In the genomic region with DNA sequence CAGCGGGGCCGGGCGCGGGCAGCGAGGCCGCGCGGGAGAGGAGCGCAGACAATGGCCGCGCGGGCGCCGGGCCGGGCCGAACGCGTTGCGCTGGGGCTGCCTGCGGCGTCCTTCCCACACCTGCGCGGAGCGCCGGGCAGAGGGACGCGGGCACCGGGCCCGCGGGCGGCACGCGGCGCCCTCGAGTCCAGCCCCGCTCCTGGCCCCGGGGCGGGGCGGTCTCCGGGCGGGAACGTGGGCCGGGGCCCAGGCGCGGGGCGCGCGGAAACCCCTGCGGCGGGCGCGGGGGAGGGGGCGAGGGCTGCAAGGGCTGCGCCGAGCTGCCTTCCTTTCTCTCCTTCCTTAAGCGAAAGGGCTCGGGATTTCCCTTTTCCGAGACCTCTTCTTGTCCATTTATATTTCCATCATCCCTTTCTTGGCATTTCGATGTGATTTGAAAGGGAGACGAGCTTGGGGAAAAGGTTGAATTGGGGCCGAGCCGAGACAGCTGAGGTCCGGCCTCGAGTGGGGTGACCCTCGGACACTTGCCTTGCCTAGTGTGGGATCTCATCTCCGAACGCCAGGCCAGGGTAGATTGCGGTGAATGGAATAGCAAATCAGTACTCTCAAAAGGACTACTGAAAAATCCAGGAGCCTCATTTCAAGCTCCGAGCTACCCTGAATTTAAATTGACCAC, we compare ENCODE assay signal across 8 cellular contexts. TPM values are rescaled to one million over a fixed set of nuclear protein-coding genes. Genes with fewer than 3 reads are reported as not detected.
DNase-seq lines count a peak whose midpoint lies in the region; ATAC-seq and TF ChIP-seq lines count a peak whose summit lies in the region.

No MANE protein-coding gene starts in this region.

- no peak for TF ChIP-seq POLR2A in uterus (IDR thresholded peaks at IDR 0.05)

- no peak for TF ChIP-seq CTCF in uterus (IDR thresholded peaks at IDR 0.05)

- DNase-seq in DMS53 treated with DMSO at 0.1 percent for 48 hours (lab: John Stamatoyannopoulos, UW; ENCODE audit: unreplicated experiment) (peak; percentile 34), SK-N-MC (ENCODE audit: low read depth, low spot score) (no peak), uterus (peak; percentile 20 to 39), NOMO-1 (lab: John Stamatoyannopoulos, UW; ENCODE audit: unreplicated experiment in 2 of 2) (no peak)
- DNase-seq in effector memory CD4-positive, alpha-beta T cell = no peak

- H3K4me3 ChIP-seq in SK-N-MC = peak overlapping the region; percentile 93
- H3K4me3 ChIP-seq in effector memory CD4-positive, alpha-beta T cell (ENCODE audit: insufficient read depth, low read depth, low read length, poor library complexity, severe bottlenecking) = peak overlapping the region; percentile 51
- H3K4me3 ChIP-seq in mononuclear cell (ENCODE audit: low read length) = peak overlapping the region; percentile 39
- H3K4me3 ChIP-seq in uterus = peak overlapping the region; percentile 47 to 63

- H3K9me3 ChIP-seq in SK-N-MC (ENCODE audit: low read depth, low read length) = no peaks in the 10 kb centered on the region
- H3K9me3 ChIP-seq in effector memory CD4-positive, alpha-beta T cell (ENCODE audit: control insufficient read depth, low read length) = no peaks in the 10 kb centered on the region
- no peaks in the 10 kb centered on the region for H3K9me3 ChIP-seq in mononuclear cell (ENCODE audit: low read depth, low read length)
- H3K9me3 ChIP-seq in uterus = no peaks in the 10 kb centered on the region

- ATAC-seq in GM19372 (IDR thresholded peaks at IDR 0.05; ENCODE audit: low read depth, unreplicated experiment) = peak; percentile 31
- ATAC-seq in HG03432 (IDR thresholded peaks at IDR 0.05; ENCODE audit: unreplicated experiment) = peak; percentile 56

- H3K36me3 ChIP-seq in SK-N-MC (ENCODE audit: insufficient read depth, low read length) (peaks cover 27% of the 10 kb centered on the region), uterus (no peaks in the 10 kb centered on the region)
- no peaks in the 10 kb centered on the region for H3K36me3 ChIP-seq in effector memory CD4-positive, alpha-beta T cell (ENCODE audit: control insufficient read depth, insufficient read depth, low read length)

- intact Hi-C loops in uterus (cut with DNase I; ENCODE audit: low total_unique reads) = no loop called here

- H3K4me1 ChIP-seq in effector memory CD4-positive, alpha-beta T cell (ENCODE audit: control insufficient read depth, insufficient read depth, low read length, poor library complexity, severe bottlenecking) = peaks cover 12% of the 10 kb centered on the region
- peaks cover 11% of the 10 kb centered on the region for H3K4me1 ChIP-seq in mononuclear cell (ENCODE audit: insufficient read depth, low read length)
- no peaks in the 10 kb centered on the region for H3K4me1 ChIP-seq in uterus

- H3K27me3 ChIP-seq in effector memory CD4-positive, alpha-beta T cell (replicated peaks; ENCODE audit: control insufficient read depth, insufficient read depth, low read length, poor library complexity, severe bottlenecking) = peaks cover 14% of the 10 kb centered on the region
- H3K27me3 ChIP-seq in mononuclear cell (ENCODE audit: insufficient read depth, low read length) (peaks cover 13% of the 10 kb centered on the region), uterus (no peaks in the 10 kb centered on the region)

- H3K27ac ChIP-seq in SK-N-MC (peak overlapping the region; percentile 67), uterus (peak overlapping the region; percentile 84 to 88)
- H3K27ac ChIP-seq in effector memory CD4-positive, alpha-beta T cell (ENCODE audit: insufficient read depth, low read length, poor library complexity, severe bottlenecking) = no peak overlapping the region

- peak overlapping the region; percentile 94 for H3K9ac ChIP-seq in SK-N-MC (ENCODE audit: insufficient read length)

RNA-seq across cellular contexts. Expression of a gene that starts 0.7 kb away (rescaled TPM):
- total RNA-seq in mononuclear cell = 0.42 TPM
- total RNA-seq in uterus = 10 to 100 TPM; 15.3 to 55.1 (median 47.3) TPM

RNA-seq across cellular contexts. Expression of a gene that starts 40.0 kb away (rescaled TPM):
- 3.6 TPM for total RNA-seq in mononuclear cell
- total RNA-seq in uterus = 10 to 100 TPM in 1 of 4 donors, 1 to 10 TPM in 3; 6.1 to 10.5 (median 7.5) TPM

RNA-seq across cellular contexts. Expression of a gene that starts 40.1 kb away (rescaled TPM):
- total RNA-seq in mononuclear cell = 0.10 TPM
- 1 to 10 TPM in 1 of 4 donors, under 1 TPM in 1, not detected in 2; 0.64 to 3.3 TPM for total RNA-seq in uterus

Comparison
In these comparisons a context has a peak if more than half of its experiments do, and no peak if none do; other contexts are left out.
1. DNase-seq: peak in DMS53 treated with DMSO at 0.1 percent for 48 hours (single experiment) and uterus (2 of 2); none in SK-N-MC (single experiment), effector memory CD4-positive, alpha-beta T cell (0 of 3) and NOMO-1 (0 of 2).
2. H3K4me3 ChIP-seq: peak in every context shown above with its lines; median percentile 93 in SK-N-MC; 55 in uterus; 51 in effector memory CD4-positive, alpha-beta T cell; 39 in mononuclear cell.
3. RNA of a gene that starts 0.7 kb away (total RNA-seq): 15.3 to 55.1 TPM in uterus; 0.42 TPM in mononuclear cell (single experiment); every median in the first group is over 10 times any median in the second.